In the genomic region with DNA sequence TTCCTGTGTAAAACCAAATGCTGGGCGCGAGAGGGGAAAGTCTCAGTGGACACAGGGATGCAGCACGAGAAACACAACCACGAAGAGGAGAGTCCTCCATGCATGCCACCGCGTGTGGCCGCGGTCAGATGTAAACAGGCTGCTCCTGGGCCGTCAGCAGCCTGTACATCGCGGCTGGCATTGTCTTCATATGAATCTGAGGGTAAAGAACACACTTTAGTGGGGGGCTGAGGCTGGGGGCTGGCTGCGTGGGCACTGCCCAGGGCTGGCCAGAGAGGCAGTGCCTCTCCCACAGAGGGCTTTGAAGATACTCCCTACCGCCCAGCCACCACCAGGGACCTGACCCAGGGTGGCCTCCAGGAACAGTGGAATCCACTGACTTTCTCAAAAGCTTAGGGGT, we compare ENCODE assay signal across 25 cellular contexts.
"Had no signal": no experiment of that assay in that cellular context is flagged by ENCODE, and none has a peak within 500 bp of the region (broad histone marks: within the 10 kb centered on the region; RNA-seq: fewer than 3 reads in every experiment).

No MANE protein-coding gene starts in this region.

- H3K9me3 Mint-ChIP-seq: dendritic cell treated with granulocyte-macrophage colony-stimulating factor and Interleukin-4, amounts not matched to agents 40 ng/mL and 50 ng/mL, for 4 days; effector memory CD8-positive, alpha-beta T cell; memory B cell; mesothelial cell of epicardium had no signal

- ATAC-seq: effector memory CD8-positive, alpha-beta T cell; esophagus mucosa; gastrocnemius medialis; heart right ventricle; left cardiac atrium; left lung; left ventricle myocardium superior; mucosa of descending colon had no signal

- H3K27ac ChIP-seq: colonic mucosa, epithelial cell of prostate, esophagus squamous epithelium, gastrocnemius medialis, heart right ventricle, left lung had no signal

- H3K27me3 ChIP-seq: colonic mucosa, esophagus squamous epithelium, gastrocnemius medialis, heart right ventricle, left lung had no signal

- H3K4me1 ChIP-seq: colonic mucosa, esophagus squamous epithelium, gastrocnemius medialis, heart right ventricle, left lung had no signal

- DNase-seq: cerebellar nuclear complex; colonic mucosa; cortex of kidney; effector CD8-positive, alpha-beta T cell; effector memory CD8-positive, alpha-beta T cell; endodermal cell; erythroblast; esophagus squamous epithelium; foreskin fibroblast; foreskin melanocyte; gastrocnemius medialis; glutamatergic neuron; heart right ventricle; hippocampal formation; left cardiac atrium; left lung; left ventricle myocardium superior; mammary epithelial cell; mucosa of descending colon had no signal

- H3K4me3 ChIP-seq: colonic mucosa, esophagus squamous epithelium, gastrocnemius medialis, heart right ventricle, left lung, lung, mucosa of descending colon had no signal

- H3K4me3 Mint-ChIP-seq: dendritic cell treated with granulocyte-macrophage colony-stimulating factor and Interleukin-4, amounts not matched to agents 40 ng/mL and 50 ng/mL, for 4 days; effector memory CD8-positive, alpha-beta T cell; endodermal cell; memory B cell; mesothelial cell of epicardium had no signal

- H3K36me3 ChIP-seq: colonic mucosa, esophagus squamous epithelium, gastrocnemius medialis, heart right ventricle, left lung had no signal

- H3K9me3 ChIP-seq: colonic mucosa, esophagus squamous epithelium, gastrocnemius medialis, mucosa of descending colon had no signal

- H3K4me1 Mint-ChIP-seq: endodermal cell had no signal

- H3K27ac Mint-ChIP-seq: dendritic cell treated with granulocyte-macrophage colony-stimulating factor and Interleukin-4, amounts not matched to agents 40 ng/mL and 50 ng/mL, for 4 days; effector memory CD8-positive, alpha-beta T cell; endodermal cell; memory B cell; mesothelial cell of epicardium had no signal

- H3K27me3 Mint-ChIP-seq: dendritic cell treated with granulocyte-macrophage colony-stimulating factor and Interleukin-4, amounts not matched to agents 40 ng/mL and 50 ng/mL, for 4 days had no signal

- H3K36me3 Mint-ChIP-seq: memory B cell had no signal
